Comparison of ENCODE assay signal across 8 cellular contexts in the genomic region with DNA sequence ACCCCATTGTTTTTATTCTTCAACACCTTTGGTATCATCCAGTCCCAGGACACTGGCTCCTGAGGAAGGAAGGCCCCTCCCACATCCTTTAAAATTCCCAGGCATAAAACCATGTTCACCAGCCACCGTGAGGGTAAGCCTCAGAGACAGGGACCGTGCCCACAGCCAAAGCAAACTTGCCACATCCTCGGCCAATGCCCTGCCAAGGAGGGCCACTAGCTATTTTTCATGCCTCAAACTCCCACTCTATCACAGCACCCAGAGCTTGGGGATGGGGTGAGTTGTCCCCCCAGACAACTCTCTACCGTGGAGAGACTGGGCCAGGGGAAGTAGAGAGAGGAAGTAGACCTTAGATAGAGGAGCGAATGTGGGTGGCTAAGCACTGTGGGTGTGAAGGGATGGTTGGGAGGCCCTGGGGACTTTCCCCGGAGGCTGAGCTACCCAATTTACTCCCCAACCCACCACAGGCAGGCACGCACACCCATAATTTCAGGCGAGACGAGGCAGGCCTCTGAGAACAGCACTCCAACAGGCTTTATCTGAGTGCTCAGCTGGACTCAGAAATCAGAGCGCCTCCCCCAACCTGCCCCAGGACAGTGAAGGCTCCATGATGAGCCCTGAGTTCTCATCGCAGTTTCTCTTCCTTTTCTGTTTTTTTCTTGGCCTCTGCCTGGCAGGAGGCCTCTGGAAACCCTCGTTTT. TPM values are rescaled to one million over a fixed set of nuclear protein-coding genes. Genes with fewer than 3 reads are reported as not detected.
A peak's percentile ranks its signal among the peaks of the same experiment; 100 is the strongest.
DNase-seq lines count a peak whose midpoint lies in the region; ATAC-seq and TF ChIP-seq lines count a peak whose summit lies in the region.

No MANE protein-coding gene starts in this region.

- H3K4me1 Mint-ChIP-seq in endothelial cell (ENCODE audit: unreplicated experiment), result peaks cover 61% of the 10 kb centered on the region

- intact Hi-C loops in posterior vena cava (cut with DNase I), result no loop called here
- intact Hi-C loops in upper lobe of right lung (cut with DNase I), result no loop called here

- H3K9me3 ChIP-seq in upper lobe of right lung, result no peaks in the 10 kb centered on the region

- peak overlapping the region; percentile 33 for H3K4me3 ChIP-seq in upper lobe of right lung

- H3K27me3 ChIP-seq in upper lobe of right lung, result no peaks in the 10 kb centered on the region

- H3K36me3 ChIP-seq in upper lobe of right lung, result no peaks in the 10 kb centered on the region

- no peak for TF ChIP-seq CTCF in endothelial cell (IDR thresholded peaks at IDR 0.05; ENCODE audit: unreplicated experiment)
- TF ChIP-seq CTCF in upper lobe of right lung (IDR thresholded peaks at IDR 0.05), result no peak

- peaks cover 54% of the 10 kb centered on the region for H3K4me1 ChIP-seq in upper lobe of right lung

- ATAC-seq in GM21423 (IDR thresholded peaks at IDR 0.05; ENCODE audit: unreplicated experiment), result peak; percentile 54
- ATAC-seq in upper lobe of right lung, result peak; percentile 64

- peaks cover 27% of the 10 kb centered on the region for H3K27me3 Mint-ChIP-seq in endothelial cell (ENCODE audit: unreplicated experiment)

- no peaks in the 10 kb centered on the region for H3K36me3 Mint-ChIP-seq in endothelial cell (ENCODE audit: low read depth, unreplicated experiment)

- H3K4me3 Mint-ChIP-seq in endothelial cell (ENCODE audit: unreplicated experiment), result peak overlapping the region; percentile 31

- H3K27ac ChIP-seq in upper lobe of right lung, result peak overlapping the region; percentile 90

- peak overlapping the region; percentile 82 for H3K27ac Mint-ChIP-seq in endothelial cell (ENCODE audit: unreplicated experiment)

- H3K9me3 Mint-ChIP-seq in endothelial cell (ENCODE audit: unreplicated experiment), result no peaks in the 10 kb centered on the region

- DNase-seq in Daoy (ENCODE audit: low read depth) (peak; percentile 59), KG1 (lab: John Stamatoyannopoulos, UW) (peak; percentile 67), endothelial cell (ENCODE audit: low spot score) (no peak), posterior vena cava (ENCODE audit: low spot score) (peak; percentile 85), upper lobe of right lung (peak; percentile 79), dedifferentiated amniotic fluid mesenchymal stem cell (ENCODE audit: extremely low spot score) (no peak)
- peak; percentile 89 to 91 for DNase-seq in activated CD4-positive, alpha-beta T cell treated with anti-CD3 and anti-CD28 coated beads, Interleukin-2, amount 50 U/mL, for 4 hours

RNA-seq across cellular contexts. Expression of a gene that starts 15.9 kb away (rescaled TPM):
- total RNA-seq in Daoy (2014; rRNA removed; shearing (Covaris generic)), result 2.2 and 2.6 TPM in 2 replicates
- total RNA-seq in endothelial cell (ENCODE audit: unreplicated experiment), result 80.0 TPM
- total RNA-seq in posterior vena cava, result 100 to 1,000 TPM in 1 of 2 donors, 10 to 100 TPM in 1; 64.7 to 153 TPM
- total RNA-seq in upper lobe of right lung, result 95.3 TPM

RNA-seq across cellular contexts. Expression of a gene that starts 60.0 kb away (rescaled TPM):
- total RNA-seq in Daoy (2014; rRNA removed; shearing (Covaris generic)), result not detected in 2 replicates
- total RNA-seq in endothelial cell (ENCODE audit: unreplicated experiment) (not detected), posterior vena cava (under 1 TPM; 0.14 to 0.33 TPM), upper lobe of right lung (751 TPM)

Comparison
In these comparisons a context has a peak if more than half of its experiments do, and no peak if none do; other contexts are left out.
1. DNase-seq: peak in Daoy (single experiment), KG1 (single experiment), activated CD4-positive, alpha-beta T cell treated with anti-CD3 and anti-CD28 coated beads, Interleukin-2, amount 50 U/mL, for 4 hours (2 of 2), posterior vena cava (single experiment) and upper lobe of right lung (single experiment); none in endothelial cell (single experiment) and dedifferentiated amniotic fluid mesenchymal stem cell (single experiment).
2. RNA of a gene that starts 15.9 kb away (total RNA-seq): 64.7 to 153 TPM in posterior vena cava, 95.3 TPM in upper lobe of right lung (single experiment) and 80.0 TPM in endothelial cell (single experiment); 2.2 to 2.6 TPM in Daoy; every median in the first group is over 10 times any median in the second.
3. RNA of a gene that starts 60.0 kb away (total RNA-seq): 751 TPM in upper lobe of right lung (single experiment); 0.14 to 0.33 TPM in posterior vena cava, not detected in endothelial cell (single experiment) and not detected in Daoy; every median in the first group is over 100 times any median in the second.